8 cellular contexts compared by ENCODE assay signal in the genomic region with DNA sequence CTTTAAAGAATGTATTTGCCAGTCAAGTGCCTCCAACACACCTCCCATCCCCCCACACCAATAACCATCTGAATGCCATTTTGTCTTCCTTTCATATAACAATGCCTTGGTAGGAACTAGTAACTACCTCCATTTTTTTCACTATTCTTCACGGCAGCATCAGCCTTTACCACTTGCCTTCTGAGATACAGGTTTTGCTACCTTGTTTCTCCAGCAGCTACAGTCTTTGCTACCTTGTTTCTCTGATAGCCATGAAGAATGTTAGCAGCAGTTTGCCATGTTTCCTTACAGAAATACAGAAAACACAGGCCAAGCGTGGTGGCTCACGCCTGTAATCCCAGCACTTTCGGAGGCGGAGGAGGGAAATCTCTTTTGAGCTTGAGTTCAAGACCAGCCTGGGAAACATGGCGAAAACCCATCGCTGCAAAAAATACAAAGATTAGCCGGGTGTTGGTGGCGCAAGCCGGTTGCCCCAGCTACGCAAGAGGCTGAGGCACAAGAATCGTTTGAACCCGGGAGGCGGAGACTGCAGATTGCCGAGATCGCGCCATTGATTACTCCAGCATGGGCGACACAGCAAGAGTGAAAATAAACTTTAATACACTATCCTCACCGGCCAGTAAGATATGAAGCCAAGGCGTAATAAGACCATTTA.
DNase-seq lines count a peak whose midpoint lies in the region; ATAC-seq and TF ChIP-seq lines count a peak whose summit lies in the region.

No MANE protein-coding gene starts in this region.

- H3K4me2 ChIP-seq in MM.1S (ENCODE audit: low read depth, low read length), result peak overlapping the region; percentile 92

- H3K27ac ChIP-seq in CD4-positive, alpha-beta T cell (ENCODE audit: low read depth, low read length), result peak overlapping the region; percentile 88
- peak overlapping the region; percentile 96 for H3K27ac ChIP-seq in MM.1S (ENCODE audit: low read length)

- H3K27ac Mint-ChIP-seq in CD4-positive, alpha-beta T cell, result peak overlapping the region; percentile 96
- peak overlapping the region; percentile 95 for H3K27ac Mint-ChIP-seq in activated CD4-positive, alpha-beta memory T cell treated with anti-CD3 and anti-CD28 coated beads for 36 hours
- H3K27ac Mint-ChIP-seq in progenitor cell of endocrine pancreas, result peak overlapping the region; percentile 97

- H3K79me2 ChIP-seq in MM.1S (ENCODE audit: low read length), result no peaks in the 10 kb centered on the region

- peak overlapping the region; percentile 66 for H3K4me3 ChIP-seq in MM.1S (ENCODE audit: low read length)
- peak overlapping the region; percentile 45 for H3K4me3 ChIP-seq in fibroblast of mammary gland (ENCODE audit: control insufficient read depth, low read depth, low read length)

- H3K4me3 Mint-ChIP-seq in CD4-positive, alpha-beta T cell, result peak overlapping the region; percentile 94
- peak overlapping the region; percentile 82 for H3K4me3 Mint-ChIP-seq in activated CD4-positive, alpha-beta memory T cell treated with anti-CD3 and anti-CD28 coated beads for 36 hours
- peak overlapping the region; percentile 81 for H3K4me3 Mint-ChIP-seq in progenitor cell of endocrine pancreas (ENCODE audit: low read depth)

- peak in 6 of 10 experiments; percentile 19 to 39 (median 26) for DNase-seq in CD4-positive, alpha-beta T cell
- peak; percentile 77 for DNase-seq in MM.1S
- DNase-seq in activated CD4-positive, alpha-beta memory T cell treated with anti-CD3 and anti-CD28 coated beads for 36 hours, result peak; percentile 77
- DNase-seq in fibroblast of mammary gland (ENCODE audit: low read depth), result no peak
- DNase-seq in progenitor cell of endocrine pancreas (ENCODE audit: low spot score, unreplicated experiment), result no peak
- DNase-seq in COR-L47 (lab: John Stamatoyannopoulos, UW), result no peak
- DNase-seq in NCI-H446 (lab: John Stamatoyannopoulos, UW), result no peak

- H3K27me3 ChIP-seq in CD4-positive, alpha-beta T cell (ENCODE audit: control insufficient read depth, insufficient read depth, low read length), result no peaks in the 10 kb centered on the region
- no peaks in the 10 kb centered on the region for H3K27me3 ChIP-seq in MM.1S (replicated peaks; ENCODE audit: insufficient read depth, low read length)

- H3K4me1 ChIP-seq in MM.1S (ENCODE audit: low read length), result peaks cover 21% of the 10 kb centered on the region; the same call in 1 of the 2 replicates

- peaks cover 42% of the 10 kb centered on the region for H3K4me1 Mint-ChIP-seq in CD4-positive, alpha-beta T cell (ENCODE audit: low read depth)
- H3K4me1 Mint-ChIP-seq in activated CD4-positive, alpha-beta memory T cell treated with anti-CD3 and anti-CD28 coated beads for 36 hours (ENCODE audit: low read depth), result peaks cover 30% of the 10 kb centered on the region
- peaks cover 35% of the 10 kb centered on the region for H3K4me1 Mint-ChIP-seq in progenitor cell of endocrine pancreas (ENCODE audit: low read depth)

- TF ChIP-seq CTCF in CD4-positive, alpha-beta T cell (IDR thresholded peaks at IDR 0.05), result no peak
- TF ChIP-seq CTCF in MM.1S (IDR thresholded peaks at IDR 0.05; ENCODE audit: low read length), result no peak
- no peak for TF ChIP-seq CTCF in fibroblast of mammary gland (conservative IDR thresholded peaks at IDR 0.05; ENCODE audit: control insufficient read depth, insufficient read depth, low read depth, low read length)
- no peak for TF ChIP-seq CTCF in progenitor cell of endocrine pancreas (IDR thresholded peaks at IDR 0.05; ENCODE audit: unreplicated experiment)

- peaks cover 36% of the 10 kb centered on the region for H3F3A ChIP-seq in MM.1S (ENCODE audit: insufficient read depth, low read length)

- H3K36me3 ChIP-seq in MM.1S (replicated peaks; ENCODE audit: insufficient read depth, low read length), result no peaks in the 10 kb centered on the region

- no peaks in the 10 kb centered on the region for H3K9me2 ChIP-seq in MM.1S (replicated peaks; ENCODE audit: insufficient read depth, low read length)

- H3K36me3 Mint-ChIP-seq in CD4-positive, alpha-beta T cell (ENCODE audit: low read depth), result peaks cover 11% of the 10 kb centered on the region
- H3K36me3 Mint-ChIP-seq in activated CD4-positive, alpha-beta memory T cell treated with anti-CD3 and anti-CD28 coated beads for 36 hours, result peaks cover 2% of the 10 kb centered on the region
- no peaks in the 10 kb centered on the region for H3K36me3 Mint-ChIP-seq in progenitor cell of endocrine pancreas (ENCODE audit: insufficient read depth)

- POLR2A ChIA-PET in CD4-positive, alpha-beta T cell (lab: Charles Lee), result interaction anchor here (0.6 to 21.3 kb wide), 47 partner anchors 8 to 1705 kb away, joined by 3 to 1838 read pairs (median 6); a partner anchor contains a TSS
- POLR2A ChIA-PET in activated CD4-positive, alpha-beta memory T cell treated with anti-CD3 and anti-CD28 coated beads for 36 hours (lab: Charles Lee), result interaction anchor here (1.2 to 10.6 kb wide), 17 partner anchors 8 to 945 kb away, joined by 3 to 258 read pairs (median 13); a partner anchor contains a TSS

- CTCF ChIA-PET in CD4-positive, alpha-beta T cell (lab: Charles Lee), result interaction anchor here (0.7 to 5.0 kb wide), 16 partner anchors 10 to 153 kb away, joined by 3 to 56 read pairs (median 4); a partner anchor contains a TSS
- CTCF ChIA-PET in activated CD4-positive, alpha-beta memory T cell treated with anti-CD3 and anti-CD28 coated beads for 36 hours (lab: Charles Lee), result interaction anchor here (0.7 to 2.3 kb wide), 10 partner anchors 9 to 258 kb away, joined by 3 to 12 read pairs (median 6); a partner anchor contains a TSS

- no peaks in the 10 kb centered on the region for H3K9me3 Mint-ChIP-seq in CD4-positive, alpha-beta T cell
- H3K9me3 Mint-ChIP-seq in activated CD4-positive, alpha-beta memory T cell treated with anti-CD3 and anti-CD28 coated beads for 36 hours, result no peaks in the 10 kb centered on the region
- H3K9me3 Mint-ChIP-seq in progenitor cell of endocrine pancreas (ENCODE audit: low read depth), result no peaks in the 10 kb centered on the region

- H4K20me1 ChIP-seq in MM.1S (ENCODE audit: insufficient read depth, low read length), result no peaks in the 10 kb centered on the region

- H2AFZ ChIP-seq in MM.1S (ENCODE audit: low read length), result peak overlapping the region; percentile 10

- H3K9me3 ChIP-seq in CD4-positive, alpha-beta T cell (ENCODE audit: control insufficient read depth, low read length), result no peaks in the 10 kb centered on the region
- no peaks in the 10 kb centered on the region for H3K9me3 ChIP-seq in MM.1S (replicated peaks; ENCODE audit: insufficient read depth, low read length)

- H3K9ac ChIP-seq in MM.1S (ENCODE audit: low read length), result peak overlapping the region; percentile 77

- H3K27me3 Mint-ChIP-seq in CD4-positive, alpha-beta T cell, result no peaks in the 10 kb centered on the region
- peaks cover 3% of the 10 kb centered on the region for H3K27me3 Mint-ChIP-seq in activated CD4-positive, alpha-beta memory T cell treated with anti-CD3 and anti-CD28 coated beads for 36 hours
- no peaks in the 10 kb centered on the region for H3K27me3 Mint-ChIP-seq in progenitor cell of endocrine pancreas

- ATAC-seq in CD4-positive, alpha-beta T cell (ENCODE audit: poor library complexity), result peak; percentile 9
- ATAC-seq in GM21423 (IDR thresholded peaks at IDR 0.05; ENCODE audit: unreplicated experiment), result peak; percentile 14

- intact Hi-C loops in CD4-positive, alpha-beta T cell (cut with DNase I, micrococcal nuclease), result loop anchor here in 1 of 2 experiments (2.0 kb wide), 5 partner anchors 17 to 63 kb away; a partner anchor contains a TSS
- intact Hi-C loops in activated CD4-positive, alpha-beta memory T cell treated with anti-CD3 and anti-CD28 coated beads for 36 hours (cut with micrococcal nuclease), result loop anchor here (1.0 to 2.0 kb wide), 3 partner anchors 11 to 30 kb away; a partner anchor contains a TSS

Comparison
In these comparisons a context has a peak if more than half of its experiments do, and no peak if none do; other contexts are left out.
1. DNase-seq: peak in CD4-positive, alpha-beta T cell (6 of 10), MM.1S (single experiment) and activated CD4-positive, alpha-beta memory T cell treated with anti-CD3 and anti-CD28 coated beads for 36 hours (single experiment); none in fibroblast of mammary gland (single experiment), progenitor cell of endocrine pancreas (single experiment), COR-L47 (single experiment) and NCI-H446 (0 of 2).
2. Peak in every context shown above with its lines, with median percentiles within 50 percentile points of each other: H3K27ac Mint-ChIP-seq and H3K4me3 Mint-ChIP-seq.